In genomic region chr19:58466089-58466759, GRCh38 we compare ENCODE assay signal across 8 cellular contexts. TPM values are rescaled to one million over a fixed set of nuclear protein-coding genes. Genes with fewer than 3 reads are reported as not detected.
DNase-seq lines count a peak whose midpoint lies in the region; ATAC-seq and TF ChIP-seq lines count a peak whose summit lies in the region.

No MANE protein-coding gene starts in this region.

- peak overlapping the region; percentile 83 for H3K4me3 ChIP-seq in HUES6 (ENCODE audit: low read depth, low read length)
- peak overlapping the region; percentile 69 for H3K4me3 ChIP-seq in colonic mucosa

- H3K4me1 ChIP-seq in HUES6 (ENCODE audit: control insufficient read depth, insufficient read depth, low read length) (peaks cover 4% of the 10 kb centered on the region; the same call in 1 of the 2 replicates), colonic mucosa (no peaks in the 10 kb centered on the region)

- no peaks in the 10 kb centered on the region for H3K27me3 Mint-ChIP-seq in naive thymus-derived CD8-positive, alpha-beta T cell

- H3K9me3 ChIP-seq in HUES6 (ENCODE audit: control insufficient read depth, insufficient read depth, low read depth, low read length) (no peaks in the 10 kb centered on the region), colonic mucosa (no peaks in the 10 kb centered on the region)

- DNase-seq in colonic mucosa (no peak), GM13977 (ENCODE audit: low spot score) (no peak), Ammon's horn (ENCODE audit: low spot score) (no peak), midbrain (lab: John Stamatoyannopoulos, UW) (no peak), HK-2 (ENCODE audit: unreplicated experiment) (no peak)
- peak in 1 of 10 donors; percentile 24 for DNase-seq in naive thymus-derived CD8-positive, alpha-beta T cell

- H3K27me3 ChIP-seq in HUES6 (ENCODE audit: control insufficient read depth, insufficient read depth, low read length) (peaks cover 10% of the 10 kb centered on the region), colonic mucosa (no peaks in the 10 kb centered on the region)

- peaks cover 7% of the 10 kb centered on the region for H3K36me3 ChIP-seq in HUES6 (ENCODE audit: control insufficient read depth, insufficient read depth, low read length)
- H3K36me3 ChIP-seq in colonic mucosa: peaks cover 4% of the 10 kb centered on the region

- H3K4me3 Mint-ChIP-seq in naive thymus-derived CD8-positive, alpha-beta T cell: peak overlapping the region; percentile 76 to 92 (median 87)

- in situ Hi-C loops in GM13977 (cut with MboI; ENCODE audit: low pct_unique_long_range_greater_than_20kb, low sequenced_read_pairs, unreplicated experiment): no loop called here

- peaks cover 10 to 28% (median 23%) of the 10 kb centered on the region in 4 donors for H3K4me1 Mint-ChIP-seq in naive thymus-derived CD8-positive, alpha-beta T cell

- intact Hi-C loops in colonic mucosa (cut with DNase I): no loop called here

- POLR2A ChIA-PET in naive thymus-derived CD8-positive, alpha-beta T cell (lab: Charles Lee): interaction anchor here (0.5 to 1.9 kb wide), 6 partner anchors 9 to 401 kb away, joined by 3 to 6 read pairs (median 4); partner anchors contain the start of genes ZNF274, ZNF324B and ZNF446

- TF ChIP-seq CTCF in colonic mucosa (IDR thresholded peaks at IDR 0.05) (no peak), GM13977 (IDR thresholded peaks at IDR 0.05; ENCODE audit: extremely low read depth, insufficient read depth, missing control alignments) (no peak)

- no peak overlapping the region for H3K9ac ChIP-seq in HUES6 (ENCODE audit: low read length)
- peak overlapping the region; percentile 46 to 65 for H3K9ac ChIP-seq in colonic mucosa (ENCODE audit: low read depth in 2 of 2, low read length in 2 of 2)

- H3K27ac ChIP-seq in HUES6 (ENCODE audit: low read depth, low read length) (no peak overlapping the region), colonic mucosa (no peak overlapping the region)

- ATAC-seq in GM21423 (IDR thresholded peaks at IDR 0.05; ENCODE audit: unreplicated experiment): peak; percentile 18
- peak; percentile 17 to 36 for ATAC-seq in naive thymus-derived CD8-positive, alpha-beta T cell

- H3K9me3 Mint-ChIP-seq in naive thymus-derived CD8-positive, alpha-beta T cell: no peaks in the 10 kb centered on the region

- peak overlapping the region in 9 of 10 donors; percentile 67 to 99 (median 92) for H3K27ac Mint-ChIP-seq in naive thymus-derived CD8-positive, alpha-beta T cell

- H3K36me3 Mint-ChIP-seq in naive thymus-derived CD8-positive, alpha-beta T cell: peaks cover 0 to 9% (median 3%) of the 10 kb centered on the region in 3 donors

RNA-seq across cellular contexts. Expression of gene ZNF324, which starts 0.7 kb away (rescaled TPM):
- 10 to 100 TPM; 10.2 to 12.0 TPM for total RNA-seq in colonic mucosa
- 10 to 100 TPM; 24.8 to 28.0 TPM for total RNA-seq in naive thymus-derived CD8-positive, alpha-beta T cell
- 10 to 100 TPM in 2 of 3 donors, 1 to 10 TPM in 1; 8.3 to 16.2 (median 12.8) TPM for polyA plus RNA-seq in naive thymus-derived CD8-positive, alpha-beta T cell

RNA-seq across cellular contexts. Expression of gene ZNF446, which starts 9.9 kb away (rescaled TPM):
- 10 to 100 TPM in 1 of 2 donors, 1 to 10 TPM in 1; 7.4 to 10.5 TPM for total RNA-seq in colonic mucosa
- 10 to 100 TPM; 18.7 to 20.4 TPM for total RNA-seq in naive thymus-derived CD8-positive, alpha-beta T cell
- 1 to 10 TPM; 1.6 to 2.7 (median 2.4) TPM for polyA plus RNA-seq in naive thymus-derived CD8-positive, alpha-beta T cell

RNA-seq across cellular contexts. Expression of gene ZNF324B, which starts 14.8 kb away (rescaled TPM):
- total RNA-seq in colonic mucosa: 1 to 10 TPM; 4.4 to 7.5 TPM
- total RNA-seq in naive thymus-derived CD8-positive, alpha-beta T cell: 10 to 100 TPM; 11.4 to 12.9 TPM
- 1 to 10 TPM; 1.4 to 2.6 (median 1.8) TPM for polyA plus RNA-seq in naive thymus-derived CD8-positive, alpha-beta T cell

RNA-seq across cellular contexts. Expression of gene ZNF132, which starts 26.3 kb away (rescaled TPM):
- total RNA-seq in colonic mucosa: 1 to 10 TPM; 2.6 to 5.8 TPM
- total RNA-seq in naive thymus-derived CD8-positive, alpha-beta T cell: 10 to 100 TPM in 1 of 2 experiments, 1 to 10 TPM in 1; 10.0 to 10.6 TPM
- polyA plus RNA-seq in naive thymus-derived CD8-positive, alpha-beta T cell: 1 to 10 TPM; 1.0 to 3.1 (median 2.0) TPM

RNA-seq across cellular contexts. Expression of gene SLC27A5, which starts 45.6 kb away (rescaled TPM):
- total RNA-seq in colonic mucosa: 1 to 10 TPM; 3.7 to 8.7 TPM
- total RNA-seq in naive thymus-derived CD8-positive, alpha-beta T cell: 10 to 100 TPM; 16.6 to 19.9 TPM
- polyA plus RNA-seq in naive thymus-derived CD8-positive, alpha-beta T cell: 10 to 100 TPM; 24.5 to 39.2 (median 31.1) TPM
